In the genomic region with DNA sequence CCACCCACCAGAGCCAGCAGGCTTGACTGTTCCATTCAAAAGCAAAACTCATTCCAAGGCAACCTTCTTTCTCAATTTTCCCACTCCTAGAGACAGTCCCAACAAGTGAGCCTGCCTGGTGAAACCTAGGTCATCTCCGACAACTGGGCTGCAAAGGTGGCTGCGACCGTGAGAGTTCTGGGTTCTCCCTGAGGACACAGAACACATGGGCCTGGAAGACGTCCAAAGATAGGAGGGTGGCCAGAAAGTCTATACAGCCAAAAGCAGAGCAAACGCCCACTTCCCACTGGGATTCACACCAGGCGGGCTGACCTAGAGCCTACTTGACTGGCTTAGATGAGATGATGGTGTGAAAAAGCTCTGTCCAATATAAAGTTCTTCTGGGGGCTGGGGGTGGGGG, we compare ENCODE assay signal across 29 cellular contexts.
"Had no signal": no experiment of that assay in that cellular context is flagged by ENCODE, and none has a peak within 500 bp of the region (broad histone marks: within the 10 kb centered on the region; RNA-seq: fewer than 3 reads in every experiment).

No MANE protein-coding gene starts in this region.

- H3K27me3 ChIP-seq: brain microvascular endothelial cell, foreskin keratinocyte, gastrocnemius medialis had no signal

- DNase-seq: activated CD4-positive, alpha-beta memory T cell treated with anti-CD3 and anti-CD28 coated beads, Interleukin-2, amount 10 ng/mL, durations not matched to agents 7 days and 5 days; activated CD4-positive, alpha-beta T cell treated with anti-CD3 and anti-CD28 coated beads for 1 hour; activated CD4-positive, alpha-beta T cell treated with anti-CD3 and anti-CD28 coated beads for 4 hours; activated CD4-positive, alpha-beta T cell treated with anti-CD3 and anti-CD28 coated beads, Interleukin-2, amount 10 ng/mL, durations not matched to agents 7 days and 5 days; activated CD4-positive, alpha-beta T cell treated with anti-CD3 and anti-CD28 coated beads, Interleukin-2, amount 50 U/mL, for 4 hours; activated CD8-positive, alpha-beta memory T cell treated with anti-CD3 and anti-CD28 coated beads, Interleukin-2, amount 50 U/mL, for 48 hours; activated effector memory CD4-positive, alpha-beta T cell treated with Interleukin-2 at 50 U/mL for 16 hours; activated gamma-delta T cell treated with Interleukin-2 at 50 U/mL for 16 hours; activated naive CD4-positive, alpha-beta T cell treated with anti-CD3 and anti-CD28 coated beads, Interleukin-2, amount 50 U/mL, for 16 hours; activated naive CD4-positive, alpha-beta T cell treated with Interleukin-2 at 50 U/mL for 16 hours; activated T-cell treated with anti-CD3 and anti-CD28 coated beads for 4 hours; activated T-cell treated with anti-CD3 and anti-CD28 coated beads, Interleukin-2, amount 50 U/mL, for 24 hours; activated T-cell treated with anti-CD3 and anti-CD28 coated beads, Interleukin-2, amount 50 U/mL, for 72 hours; amniotic stem cell; anterior cingulate cortex; brain microvascular endothelial cell; effector CD4-positive, alpha-beta T cell; effector memory CD8-positive, alpha-beta T cell; erythroblast; foreskin keratinocyte; gastrocnemius medialis; glutamatergic neuron; heart left ventricle; T-helper 2 cell had no signal

- H3K27ac Mint-ChIP-seq: activated CD4-positive, alpha-beta memory T cell treated with anti-CD3 and anti-CD28 coated beads, Interleukin-2, amount 10 ng/mL, durations not matched to agents 7 days and 5 days; activated CD4-positive, alpha-beta T cell treated with anti-CD3 and anti-CD28 coated beads, Interleukin-2, amount 10 ng/mL, durations not matched to agents 7 days and 5 days; activated naive CD8-positive, alpha-beta T cell; activated T-cell treated with anti-CD3 and anti-CD28 coated beads, Interleukin-2, amount 50 U/mL, for 24 hours; activated T-cell treated with anti-CD3 and anti-CD28 coated beads, Interleukin-2, amount 50 U/mL, for 72 hours; dendritic cell treated with granulocyte-macrophage colony-stimulating factor and Interleukin-4, amounts not matched to agents 40 ng/mL and 50 ng/mL, for 4 days; effector memory CD8-positive, alpha-beta T cell had no signal

- H3K9me3 Mint-ChIP-seq: activated CD4-positive, alpha-beta memory T cell treated with anti-CD3 and anti-CD28 coated beads, Interleukin-2, amount 10 ng/mL, durations not matched to agents 7 days and 5 days; activated CD4-positive, alpha-beta T cell treated with anti-CD3 and anti-CD28 coated beads, Interleukin-2, amount 10 ng/mL, durations not matched to agents 7 days and 5 days; activated T-cell treated with anti-CD3 and anti-CD28 coated beads, Interleukin-2, amount 50 U/mL, for 24 hours; activated T-cell treated with anti-CD3 and anti-CD28 coated beads, Interleukin-2, amount 50 U/mL, for 72 hours; central memory CD8-positive, alpha-beta T cell; effector memory CD8-positive, alpha-beta T cell had no signal

- H3K36me3 ChIP-seq: brain microvascular endothelial cell, esophagus muscularis mucosa, gastrocnemius medialis, heart left ventricle had no signal

- H3K4me1 Mint-ChIP-seq: activated CD4-positive, alpha-beta memory T cell treated with anti-CD3 and anti-CD28 coated beads, Interleukin-2, amount 10 ng/mL, durations not matched to agents 7 days and 5 days; activated CD4-positive, alpha-beta T cell treated with anti-CD3 and anti-CD28 coated beads, Interleukin-2, amount 10 ng/mL, durations not matched to agents 7 days and 5 days; central memory CD8-positive, alpha-beta T cell had no signal

- H3K27me3 Mint-ChIP-seq: activated CD4-positive, alpha-beta memory T cell treated with anti-CD3 and anti-CD28 coated beads, Interleukin-2, amount 10 ng/mL, durations not matched to agents 7 days and 5 days had no signal

- H3K4me3 Mint-ChIP-seq: activated CD4-positive, alpha-beta memory T cell treated with anti-CD3 and anti-CD28 coated beads, Interleukin-2, amount 10 ng/mL, durations not matched to agents 7 days and 5 days; activated CD4-positive, alpha-beta T cell treated with anti-CD3 and anti-CD28 coated beads, Interleukin-2, amount 10 ng/mL, durations not matched to agents 7 days and 5 days; activated naive CD8-positive, alpha-beta T cell; activated T-cell treated with anti-CD3 and anti-CD28 coated beads, Interleukin-2, amount 50 U/mL, for 24 hours; activated T-cell treated with anti-CD3 and anti-CD28 coated beads, Interleukin-2, amount 50 U/mL, for 72 hours; central memory CD8-positive, alpha-beta T cell; dendritic cell treated with granulocyte-macrophage colony-stimulating factor and Interleukin-4, amounts not matched to agents 40 ng/mL and 50 ng/mL, for 4 days; effector memory CD8-positive, alpha-beta T cell had no signal

- ATAC-seq: activated T-cell treated with anti-CD3 and anti-CD28 coated beads, Interleukin-2, amount 50 U/mL, for 72 hours; effector memory CD8-positive, alpha-beta T cell; foreskin keratinocyte; gastrocnemius medialis; heart left ventricle had no signal

- H3K36me3 Mint-ChIP-seq: activated naive CD8-positive, alpha-beta T cell had no signal

- H3K27ac ChIP-seq: brain microvascular endothelial cell, coronary artery, esophagus muscularis mucosa, foreskin keratinocyte, gastrocnemius medialis, heart left ventricle had no signal

- H3K9me3 ChIP-seq: gastrocnemius medialis had no signal

- H3K4me1 ChIP-seq: esophagus muscularis mucosa, foreskin keratinocyte, heart left ventricle had no signal

- H3K4me3 ChIP-seq: coronary artery, esophagus muscularis mucosa, gastrocnemius medialis, heart left ventricle had no signal
